1 cellular context compared by ENCODE assay signal in the genomic region with DNA sequence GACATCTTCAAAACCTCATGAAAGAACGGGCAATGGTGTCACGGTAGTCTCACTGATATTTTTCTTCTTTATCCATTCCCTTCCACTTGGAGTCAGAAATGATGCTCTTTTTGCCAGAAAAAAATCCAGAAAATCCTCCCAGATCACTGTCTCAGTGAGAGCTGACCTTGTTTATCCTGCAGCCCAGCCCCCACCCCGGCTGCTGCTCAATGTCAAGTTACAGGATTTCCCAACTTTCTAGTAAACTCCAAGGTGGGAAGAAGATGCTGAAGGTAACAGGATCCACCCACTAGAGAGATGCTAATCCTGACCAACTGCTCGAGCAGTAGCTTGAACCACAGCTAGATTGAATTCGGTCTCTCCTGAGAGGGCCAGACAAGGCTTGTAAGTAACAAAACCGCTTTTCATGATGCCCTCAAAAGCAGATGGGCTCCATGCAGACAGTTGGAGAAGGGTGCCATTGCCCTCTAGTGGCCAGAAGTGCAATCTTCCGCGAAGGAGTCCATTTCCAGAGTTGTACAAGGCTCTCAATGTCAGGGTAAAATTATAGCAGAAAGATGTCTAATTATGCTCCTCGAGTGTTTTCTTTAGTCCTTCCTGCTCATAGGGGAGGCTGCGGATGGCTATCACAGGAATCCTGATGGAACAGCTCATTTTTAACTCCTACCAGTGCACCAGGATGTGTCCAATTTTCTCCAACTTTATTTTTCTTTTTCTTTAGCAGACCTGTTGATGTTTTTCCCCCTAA.
TF ChIP-seq lines count a peak whose summit lies in the region.

No MANE protein-coding gene starts in this region.

TF ChIP-seq in SK-N-SH, 30 proteins besides CTCF, POLR2A, EP300 and RAD21:
- TF ChIP-seq, protein P1, sequence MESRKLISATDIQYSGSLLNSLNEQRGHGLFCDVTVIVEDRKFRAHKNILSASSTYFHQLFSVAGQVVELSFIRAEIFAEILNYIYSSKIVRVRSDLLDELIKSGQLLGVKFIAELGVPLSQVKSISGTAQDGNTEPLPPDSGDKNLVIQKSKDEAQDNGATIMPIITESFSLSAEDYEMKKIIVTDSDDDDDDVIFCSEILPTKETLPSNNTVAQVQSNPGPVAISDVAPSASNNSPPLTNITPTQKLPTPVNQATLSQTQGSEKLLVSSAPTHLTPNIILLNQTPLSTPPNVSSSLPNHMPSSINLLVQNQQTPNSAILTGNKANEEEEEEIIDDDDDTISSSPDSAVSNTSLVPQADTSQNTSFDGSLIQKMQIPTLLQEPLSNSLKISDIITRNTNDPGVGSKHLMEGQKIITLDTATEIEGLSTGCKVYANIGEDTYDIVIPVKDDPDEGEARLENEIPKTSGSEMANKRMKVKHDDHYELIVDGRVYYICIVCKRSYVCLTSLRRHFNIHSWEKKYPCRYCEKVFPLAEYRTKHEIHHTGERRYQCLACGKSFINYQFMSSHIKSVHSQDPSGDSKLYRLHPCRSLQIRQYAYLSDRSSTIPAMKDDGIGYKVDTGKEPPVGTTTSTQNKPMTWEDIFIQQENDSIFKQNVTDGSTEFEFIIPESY (IDR thresholded peaks at IDR 0.05; ENCODE audit: borderline replicate concordance, low read depth), result no peak
- TF ChIP-seq, protein P2, sequence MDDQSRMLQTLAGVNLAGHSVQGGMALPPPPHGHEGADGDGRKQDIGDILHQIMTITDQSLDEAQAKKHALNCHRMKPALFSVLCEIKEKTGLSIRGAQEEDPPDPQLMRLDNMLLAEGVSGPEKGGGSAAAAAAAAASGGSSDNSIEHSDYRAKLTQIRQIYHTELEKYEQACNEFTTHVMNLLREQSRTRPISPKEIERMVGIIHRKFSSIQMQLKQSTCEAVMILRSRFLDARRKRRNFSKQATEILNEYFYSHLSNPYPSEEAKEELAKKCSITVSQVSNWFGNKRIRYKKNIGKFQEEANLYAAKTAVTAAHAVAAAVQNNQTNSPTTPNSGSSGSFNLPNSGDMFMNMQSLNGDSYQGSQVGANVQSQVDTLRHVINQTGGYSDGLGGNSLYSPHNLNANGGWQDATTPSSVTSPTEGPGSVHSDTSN (IDR thresholded peaks at IDR 0.05), result 0 out of 2 replicates have a peak, but pooled peaks have one; percentile 4
- TF ChIP-seq TEAD4 (IDR thresholded peaks at IDR 0.05; ENCODE audit: borderline replicate concordance, insufficient read depth) (no peak), ELF1 (IDR thresholded peaks at IDR 0.05) (no peak), FOSL2 (IDR thresholded peaks at IDR 0.05; ENCODE audit: borderline replicate concordance, low read depth) (no peak), MXI1 (IDR thresholded peaks at IDR 0.05; ENCODE audit: low read depth, low read length) (0 out of 2 replicates have a peak, but pooled peaks have one; percentile 22), TAF1 (IDR thresholded peaks at IDR 0.05; ENCODE audit: borderline replicate concordance, low read depth, low read length) (no peak), FOXM1 (IDR thresholded peaks at IDR 0.05; ENCODE audit: low read depth) (no peak), NRF1 (IDR thresholded peaks at IDR 0.05; ENCODE audit: low read depth, low read length) (no peak), JUND (IDR thresholded peaks at IDR 0.05) (no peak), USF2 (IDR thresholded peaks at IDR 0.05; ENCODE audit: borderline replicate concordance, low read depth, low read length) (no peak), FOXJ3 (CRISPR knock-in tag; IDR thresholded peaks at IDR 0.05) (no peak), SIN3A (IDR thresholded peaks at IDR 0.05; ENCODE audit: borderline replicate concordance, low read depth, low read length) (0 out of 2 replicates have a peak, but pooled peaks have one; percentile 23), TCF12 (IDR thresholded peaks at IDR 0.05) (peak; percentile 52; the same call in 1 of the 2 replicates), SMC3 (IDR thresholded peaks at IDR 0.05; ENCODE audit: low read depth, low read length) (peak; percentile 87), IRF3 (IDR thresholded peaks at IDR 0.05; ENCODE audit: low read depth, low read length) (no peak), EZH2phosphoT487 (IDR thresholded peaks at IDR 0.05; ENCODE audit: borderline replicate concordance, low read depth) (no peak), POLR2AphosphoS5 (IDR thresholded peaks at IDR 0.05; ENCODE audit: low read depth, low read length) (no peak), MEF2A (IDR thresholded peaks at IDR 0.05; ENCODE audit: borderline replicate concordance, low read depth) (no peak), RXRA (IDR thresholded peaks at IDR 0.05; ENCODE audit: borderline replicate concordance, low read depth) (no peak), GABPA (IDR thresholded peaks at IDR 0.05; ENCODE audit: low read depth) (no peak), RCOR1 (IDR thresholded peaks at IDR 0.05; ENCODE audit: low read length) (0 out of 2 replicates have a peak, but pooled peaks have one; percentile 43), NFIC (IDR thresholded peaks at IDR 0.05; ENCODE audit: borderline replicate concordance) (no peak), GATA2 (CRISPR knock-in tag; IDR thresholded peaks at IDR 0.05) (no peak), YY1 (IDR thresholded peaks at IDR 0.05; ENCODE audit: low read depth) (peak; percentile 51; the same call in 1 of the 2 replicates), CHD2 (IDR thresholded peaks at IDR 0.05; ENCODE audit: low read length, partially characterized antibody) (peak; percentile 21), RFX5 (IDR thresholded peaks at IDR 0.05; ENCODE audit: low read length) (no peak)
- TF ChIP-seq, protein P3, sequence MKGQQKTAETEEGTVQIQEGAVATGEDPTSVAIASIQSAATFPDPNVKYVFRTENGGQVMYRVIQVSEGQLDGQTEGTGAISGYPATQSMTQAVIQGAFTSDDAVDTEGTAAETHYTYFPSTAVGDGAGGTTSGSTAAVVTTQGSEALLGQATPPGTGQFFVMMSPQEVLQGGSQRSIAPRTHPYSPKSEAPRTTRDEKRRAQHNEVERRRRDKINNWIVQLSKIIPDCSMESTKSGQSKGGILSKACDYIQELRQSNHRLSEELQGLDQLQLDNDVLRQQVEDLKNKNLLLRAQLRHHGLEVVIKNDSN (IDR thresholded peaks at IDR 0.05; ENCODE audit: borderline replicate concordance, low read depth), result no peak
- TF ChIP-seq, protein P4, sequence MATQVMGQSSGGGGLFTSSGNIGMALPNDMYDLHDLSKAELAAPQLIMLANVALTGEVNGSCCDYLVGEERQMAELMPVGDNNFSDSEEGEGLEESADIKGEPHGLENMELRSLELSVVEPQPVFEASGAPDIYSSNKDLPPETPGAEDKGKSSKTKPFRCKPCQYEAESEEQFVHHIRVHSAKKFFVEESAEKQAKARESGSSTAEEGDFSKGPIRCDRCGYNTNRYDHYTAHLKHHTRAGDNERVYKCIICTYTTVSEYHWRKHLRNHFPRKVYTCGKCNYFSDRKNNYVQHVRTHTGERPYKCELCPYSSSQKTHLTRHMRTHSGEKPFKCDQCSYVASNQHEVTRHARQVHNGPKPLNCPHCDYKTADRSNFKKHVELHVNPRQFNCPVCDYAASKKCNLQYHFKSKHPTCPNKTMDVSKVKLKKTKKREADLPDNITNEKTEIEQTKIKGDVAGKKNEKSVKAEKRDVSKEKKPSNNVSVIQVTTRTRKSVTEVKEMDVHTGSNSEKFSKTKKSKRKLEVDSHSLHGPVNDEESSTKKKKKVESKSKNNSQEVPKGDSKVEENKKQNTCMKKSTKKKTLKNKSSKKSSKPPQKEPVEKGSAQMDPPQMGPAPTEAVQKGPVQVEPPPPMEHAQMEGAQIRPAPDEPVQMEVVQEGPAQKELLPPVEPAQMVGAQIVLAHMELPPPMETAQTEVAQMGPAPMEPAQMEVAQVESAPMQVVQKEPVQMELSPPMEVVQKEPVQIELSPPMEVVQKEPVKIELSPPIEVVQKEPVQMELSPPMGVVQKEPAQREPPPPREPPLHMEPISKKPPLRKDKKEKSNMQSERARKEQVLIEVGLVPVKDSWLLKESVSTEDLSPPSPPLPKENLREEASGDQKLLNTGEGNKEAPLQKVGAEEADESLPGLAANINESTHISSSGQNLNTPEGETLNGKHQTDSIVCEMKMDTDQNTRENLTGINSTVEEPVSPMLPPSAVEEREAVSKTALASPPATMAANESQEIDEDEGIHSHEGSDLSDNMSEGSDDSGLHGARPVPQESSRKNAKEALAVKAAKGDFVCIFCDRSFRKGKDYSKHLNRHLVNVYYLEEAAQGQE (IDR thresholded peaks at IDR 0.05; ENCODE audit: low read depth, low read length), result no peak
- TF ChIP-seq, protein P5, sequence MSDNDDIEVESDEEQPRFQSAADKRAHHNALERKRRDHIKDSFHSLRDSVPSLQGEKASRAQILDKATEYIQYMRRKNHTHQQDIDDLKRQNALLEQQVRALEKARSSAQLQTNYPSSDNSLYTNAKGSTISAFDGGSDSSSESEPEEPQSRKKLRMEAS (IDR thresholded peaks at IDR 0.05; ENCODE audit: low read depth), result no peak
